In genomic region chr11:43765194-43765593, GRCh38 we compare ENCODE assay signal across 17 cellular contexts.
DNase-seq lines count a peak whose midpoint lies in the region; ATAC-seq, FAIRE-seq and TF ChIP-seq lines count a peak whose summit lies in the region.
"Had no signal": no experiment of that assay in that cellular context is flagged by ENCODE, and none has a peak within 500 bp of the region (broad histone marks: within the 10 kb centered on the region; RNA-seq: fewer than 3 reads in every experiment).

No MANE protein-coding gene starts in this region.

- TF ChIP-seq POLR2A in K562 (conservative IDR thresholded peaks at IDR 0.05): no peak

- POLR2A ChIA-PET in K562 (lab: Yijun Ruan, JAX): interaction anchor here (0.8 kb wide), 1 partner anchor 22 kb away, joined by 4 read pairs; no protein-coding TSS in a partner anchor

- H3K9ac ChIP-seq in GM23248: no peak overlapping the region
- H3K9ac ChIP-seq in K562 (ENCODE audit: insufficient read depth in 1 of 2, low read depth in 2 of 2, low read length in 2 of 2): no peak overlapping the region

- H3K36me3 ChIP-seq in GM23248 (ENCODE audit: low read depth) (no peaks in the 10 kb centered on the region; the same call in none of the 2 replicates), K562 (ENCODE audit: control insufficient read depth, insufficient read depth, low read length) (no peaks in the 10 kb centered on the region)

- 89 to 100% methylated on average over 1 of the region's 1 CpG for WGBS in GM23248 (ENCODE audit: low coverage in 1 of 2, low lambda C conversion rate in 2 of 2, missing lambda C conversion rate in 2 of 2), 2 experiments
- WGBS in K562 (ENCODE audit: insufficient coverage, low coverage, missing lambda C conversion rate): 69% methylated on average over 1 of the region's 1 CpG

- H3K4me1 ChIP-seq in GM23248 (ENCODE audit: insufficient read depth): no peaks in the 10 kb centered on the region
- H3K4me1 ChIP-seq in K562 (replicated peaks in 1 of 2; ENCODE audit: control insufficient read depth in 2 of 2, insufficient read depth in 2 of 2, low read length in 2 of 2): no peaks in the 10 kb centered on the region
- H3K4me1 ChIP-seq in foreskin keratinocyte: no peaks in the 10 kb centered on the region
- H3K4me1 ChIP-seq: HAP-1 had no signal

- H3K4me2 ChIP-seq in GM23248 (ENCODE audit: unreplicated experiment) (no peak overlapping the region), K562 (ENCODE audit: insufficient read depth, low read length) (no peak overlapping the region)

- in situ Hi-C loops in GM23248 (cut with MboI): no loop called here
- in situ Hi-C loops in K562 (cut with MboI): no loop called here

- H2AFZ ChIP-seq in GM23248: no peak overlapping the region
- no peak overlapping the region for H2AFZ ChIP-seq in K562 (ENCODE audit: low read depth, low read length)

- CTCF ChIA-PET in K562 (lab: Yijun Ruan, JAX; ENCODE audit: low intra/inter-chr PET ratio): no interaction called here

- DNase-seq in GM23248: peak; percentile 3
- peak; percentile 17 for DNase-seq in OCI-M1 (lab: John Stamatoyannopoulos, UW)
- peak; percentile 7 for DNase-seq in amniotic epithelial cell (ENCODE audit: low read depth)
- DNase-seq in K562 (ENCODE audit: extremely low read depth in 1 of 4, low spot score in 3 of 4): no peak
- DNase-seq in NK-92 treated with Interleukin-12 subunit alpha and Interleukin-12 subunit beta, amount 100 ng/mL, for 24 hours (lab: John Stamatoyannopoulos, UW): no peak
- no peak for DNase-seq in foreskin keratinocyte
- DNase-seq in NCI-H446 treated with DMSO at 0.1 percent for 48 hours (lab: John Stamatoyannopoulos, UW): no peak
- DNase-seq: C1 segment of cervical spinal cord; Calu3; CD4-positive, alpha-beta memory T cell; COR-L47; DMS53; DMS79 treated with DMSO at 0.1 percent for 48 hours; GOT3 had no signal

- TF ChIP-seq CTCF in K562 (IDR thresholded peaks at IDR 0.05 in 2 of 3, conservative IDR thresholded peaks at IDR 0.05 in 1 of 3; ENCODE audit: insufficient read depth in 2 of 3, low read depth in 1 of 3, low read length in 3 of 3) (no peak), foreskin keratinocyte (conservative IDR thresholded peaks at IDR 0.05) (no peak)

- H3K27me3 ChIP-seq in GM23248 (replicated peaks; ENCODE audit: insufficient read depth) (no peaks in the 10 kb centered on the region), K562 (ENCODE audit: control insufficient read depth in 2 of 2, insufficient read depth in 2 of 2, low read length in 2 of 2) (no peaks in the 10 kb centered on the region), foreskin keratinocyte (no peaks in the 10 kb centered on the region)

- no peak overlapping the region for H3K4me3 ChIP-seq in GM23248
- no peak overlapping the region for H3K4me3 ChIP-seq in K562
- H3K4me3 ChIP-seq: HAP-1 had no signal

- H3K79me2 ChIP-seq in GM23248 (ENCODE audit: insufficient read depth) (no peaks in the 10 kb centered on the region), K562 (ENCODE audit: control insufficient read depth, insufficient read depth, low read length) (no peaks in the 10 kb centered on the region)

- no peaks in the 10 kb centered on the region for H3K9me2 ChIP-seq in GM23248 (ENCODE audit: insufficient read depth)

- no TSS peak for BruUV-seq in K562 (replicated peaks; lab: Mats Ljungman, UMichigan)

- ATAC-seq in K562 (no peak), foreskin keratinocyte (no peak), HG03175 (IDR thresholded peaks at IDR 0.05; ENCODE audit: unreplicated experiment) (no peak)

- intact Hi-C loops in K562 (cut with micrococcal nuclease): no loop called here

- H3K27ac ChIP-seq in GM23248 (no peak overlapping the region), K562 (ENCODE audit: extremely low read depth, low read depth, low read length) (no peak overlapping the region), foreskin keratinocyte (no peak overlapping the region)

- no peaks in the 10 kb centered on the region for H3K9me1 ChIP-seq in K562 (ENCODE audit: control insufficient read depth, insufficient read depth, low read length)

- H3F3A ChIP-seq in GM23248 (ENCODE audit: insufficient read depth): no peaks in the 10 kb centered on the region

- H4K20me1 ChIP-seq in GM23248 (ENCODE audit: insufficient read depth) (no peaks in the 10 kb centered on the region), K562 (replicated peaks; ENCODE audit: control insufficient read depth, insufficient read depth, low read length) (no peaks in the 10 kb centered on the region)

- FAIRE-seq in K562 (lab: Jason Lieb, UNC): no peak
- FAIRE-seq: GM18507 had no signal

- TF ChIP-seq EP300 in K562 (IDR thresholded peaks at IDR 0.05; ENCODE audit: low read length): no peak

- no peak for TF ChIP-seq RAD21 in K562 (CRISPR knock-in tag; conservative IDR thresholded peaks at IDR 0.05 in 1 of 2, IDR thresholded peaks at IDR 0.05 in 1 of 2)

- peaks cover 4% of the 10 kb centered on the region for H3K9me3 ChIP-seq in GM23248 (ENCODE audit: low read depth)
- no peaks in the 10 kb centered on the region; the same call in 1 of the 2 replicates for H3K9me3 ChIP-seq in K562 (replicated peaks; ENCODE audit: control insufficient read depth, insufficient read depth, low read depth, low read length)
- H3K9me3 ChIP-seq: HAP-1 had no signal

TF ChIP-seq in K562, 482 proteins besides CTCF, POLR2A, EP300 and RAD21:
- TF ChIP-seq TRIM28 (IDR thresholded peaks at IDR 0.05) (peak; percentile 91), ZNF699 (CRISPR knock-in tag; IDR thresholded peaks at IDR 0.05; ENCODE audit: insufficient replicate concordance) (no peak), MCM2 (IDR thresholded peaks at IDR 0.05; ENCODE audit: low read depth) (no peak), CBX5 (IDR thresholded peaks at IDR 0.05; ENCODE audit: borderline replicate concordance, low read depth) (peak; percentile 78; the same call in 1 of the 2 replicates), TRIM24 (IDR thresholded peaks at IDR 0.05) (peak; percentile 44 to 70; a peak in 3 of 4 replicates), CBX3 (IDR thresholded peaks at IDR 0.05; ENCODE audit: borderline replicate concordance in 1 of 2, low read length in 2 of 2) (peak in 1 of 2 experiments; percentile 97; a peak in 2 of 3 replicates), POLR3G (IDR thresholded peaks at IDR 0.05; ENCODE audit: extremely low read depth, insufficient read length, insufficient replicate concordance) (no peak), ZNF140 (CRISPR knock-in tag; IDR thresholded peaks at IDR 0.05) (no peak), ZNF766 (CRISPR knock-in tag; conservative IDR thresholded peaks at IDR 0.05) (peak; percentile 84), ZFP1 (CRISPR knock-in tag; IDR thresholded peaks at IDR 0.05) (0 out of 2 replicates have a peak, but pooled peaks have one; percentile 13), ZNF280A (IDR thresholded peaks at IDR 0.05; ENCODE audit: low read depth, partially characterized antibody) (peak; percentile 66), IRF2 (CRISPR knock-in tag; IDR thresholded peaks at IDR 0.05) (no peak)

Comparison
In these comparisons a context has a peak if more than half of its experiments do, and no peak if none do; other contexts are left out.
1. DNase-seq: peak in GM23248 (single experiment), OCI-M1 (single experiment) and amniotic epithelial cell (single experiment); none in K562 (0 of 4), NK-92 treated with Interleukin-12 subunit alpha and Interleukin-12 subunit beta, amount 100 ng/mL, for 24 hours (single experiment), foreskin keratinocyte (0 of 2) and NCI-H446 treated with DMSO at 0.1 percent for 48 hours (single experiment).